In the genomic region with DNA sequence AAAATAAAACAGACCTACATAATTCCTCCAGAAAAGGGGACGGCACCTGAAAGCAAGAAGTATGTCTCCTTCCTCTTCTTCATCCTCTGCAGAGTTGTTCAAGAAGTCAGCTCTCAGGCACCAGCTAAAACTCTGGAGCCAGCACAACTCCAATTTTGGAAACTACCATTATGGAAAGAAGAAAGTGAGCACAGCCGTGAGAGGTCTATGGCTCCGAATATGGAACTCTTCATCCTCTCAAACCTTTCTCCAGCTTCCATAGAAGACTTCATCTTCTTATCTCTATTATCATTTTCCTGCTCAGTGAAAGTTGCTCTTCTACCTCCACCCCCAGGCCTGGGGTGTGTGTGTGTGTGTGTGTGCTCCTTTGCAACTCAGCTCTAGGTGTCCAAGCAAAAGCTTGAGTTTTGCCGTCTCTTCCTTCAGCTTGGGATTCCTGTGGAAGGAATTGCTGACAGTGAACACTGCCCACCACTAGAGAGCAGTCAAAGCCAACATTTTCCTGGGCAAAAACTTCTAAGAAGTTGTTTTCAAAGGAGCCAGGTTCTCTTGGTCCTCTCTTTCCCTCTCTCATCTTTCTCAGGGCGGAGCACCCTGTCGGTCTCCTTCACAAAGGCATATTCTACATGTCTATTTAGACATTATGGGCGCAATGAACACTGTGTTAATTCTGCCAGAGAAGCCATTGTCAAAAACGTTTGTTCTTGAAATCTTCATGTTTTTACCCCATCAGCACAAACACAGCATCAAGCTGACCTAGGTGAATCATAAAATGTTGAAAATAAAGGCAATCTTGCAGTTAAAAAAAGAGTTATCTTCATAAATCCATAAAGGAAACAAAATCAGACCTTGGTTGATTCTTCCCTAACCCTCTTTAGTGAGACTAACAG, we compare ENCODE assay signal across 1 cellular context.
TF ChIP-seq lines count a peak whose summit lies in the region.

No MANE protein-coding gene starts in this region.

TF ChIP-seq in GM23338, 12 proteins besides CTCF, POLR2A, EP300 and RAD21 (continued from another document):
- no peak for TF ChIP-seq ETS1 (IDR thresholded peaks at IDR 0.05)
- TF ChIP-seq EZH2phosphoT487 (IDR thresholded peaks at IDR 0.05; ENCODE audit: unreplicated experiment) = no peak
- TF ChIP-seq ZNF114 (CRISPR knock-in tag; IDR thresholded peaks at IDR 0.05) = no peak
- no peak for TF ChIP-seq JUNB (IDR thresholded peaks at IDR 0.05; ENCODE audit: unreplicated experiment)
- no peak for TF ChIP-seq POLR2AphosphoS5 (IDR thresholded peaks at IDR 0.05; ENCODE audit: low read depth)
